ENCODE assay signal across 8 cellular contexts in the genomic region with DNA sequence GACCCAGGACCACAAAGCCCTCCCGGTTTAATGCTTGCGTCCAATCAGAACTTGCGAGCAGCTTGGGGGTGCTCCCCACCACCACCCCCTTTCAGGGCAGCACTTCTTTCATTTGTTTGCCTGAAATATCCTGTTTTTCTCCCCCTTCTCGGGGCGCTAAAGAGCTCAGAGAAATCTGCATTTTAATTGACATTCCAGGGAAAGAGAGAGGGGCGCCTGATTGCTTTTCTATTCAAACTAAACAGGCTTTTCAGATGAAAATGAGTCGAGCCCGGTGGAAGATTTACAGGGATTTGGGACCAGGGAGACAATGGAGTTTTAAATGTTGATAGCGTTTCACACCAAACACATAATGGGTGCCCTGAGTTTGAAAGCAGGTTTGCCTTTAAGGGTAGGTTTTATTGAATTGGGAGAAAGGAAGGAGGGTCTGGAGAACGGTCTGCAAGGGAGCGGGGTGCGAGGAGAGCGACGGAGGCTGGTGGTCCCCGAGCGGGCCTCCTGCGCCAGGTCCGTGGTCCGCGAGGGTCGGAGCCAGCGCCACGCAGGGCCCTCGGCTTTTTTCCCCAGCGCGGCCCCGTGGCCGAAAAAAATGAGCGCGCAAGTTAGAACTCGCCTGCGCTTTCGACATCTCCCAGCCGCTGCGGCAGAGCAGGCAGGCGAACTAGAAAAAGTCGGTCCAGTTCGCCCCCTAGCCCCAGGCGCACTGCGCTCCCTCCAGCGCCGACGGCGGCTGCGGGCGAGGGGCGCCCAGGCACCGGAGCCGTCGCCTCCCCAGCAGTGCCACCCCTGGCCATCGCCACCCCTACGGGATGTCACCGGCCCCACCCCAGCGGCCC. TPM values are rescaled to one million over a fixed set of nuclear protein-coding genes. Genes with fewer than 3 reads are reported as not detected.
DNase-seq lines count a peak whose midpoint lies in the region; ATAC-seq and TF ChIP-seq lines count a peak whose summit lies in the region.

No MANE protein-coding gene starts in this region.

- intact Hi-C loops in heart left ventricle (cut with DNase I): no loop called here
- intact Hi-C loops in activated CD4-positive, alpha-beta T cell treated with anti-CD3 and anti-CD28 coated beads for 36 hours (cut with DNase I, micrococcal nuclease): no loop called here

- H3K4me1 Mint-ChIP-seq in activated CD4-positive, alpha-beta T cell treated with anti-CD3 and anti-CD28 coated beads for 36 hours: peaks cover 7% of the 10 kb centered on the region

- no peak overlapping the region for H3K27ac Mint-ChIP-seq in activated CD4-positive, alpha-beta T cell treated with anti-CD3 and anti-CD28 coated beads for 36 hours

- H3K27ac ChIP-seq in RWPE2 (ENCODE audit: poor library complexity, severe bottlenecking) (no peak overlapping the region), heart left ventricle (peak overlapping the region in 1 of 12 donors; percentile 83), osteoblast (ENCODE audit: low read depth, low read length) (no peak overlapping the region)

- DNase-seq in DMS 273 (lab: John Stamatoyannopoulos, UW; ENCODE audit: unreplicated experiment) (peak; percentile 82), RWPE2 (ENCODE audit: low spot score) (peak; percentile 78), heart left ventricle (peak in 2 of 5 donors; percentile 27 to 46), osteoblast (ENCODE audit: insufficient read length, low spot score, missing footprints) (peak; percentile 92), GM10266 (ENCODE audit: extremely low spot score) (no peak)
- DNase-seq in activated CD4-positive, alpha-beta T cell treated with anti-CD3 and anti-CD28 coated beads for 36 hours: no peak

- no peaks in the 10 kb centered on the region for H3K27me3 ChIP-seq in RWPE2 (ENCODE audit: insufficient read depth, poor library complexity, severe bottlenecking)
- H3K27me3 ChIP-seq in heart left ventricle: peaks cover 8 to 62% (median 29%) of the 10 kb centered on the region in 9 donors
- peaks cover 35% of the 10 kb centered on the region for H3K27me3 ChIP-seq in osteoblast (ENCODE audit: insufficient read depth, low read length)

- H3K9me3 ChIP-seq in RWPE2 (ENCODE audit: severe bottlenecking): no peaks in the 10 kb centered on the region
- no peaks in the 10 kb centered on the region for H3K9me3 ChIP-seq in heart left ventricle
- no peaks in the 10 kb centered on the region for H3K9me3 ChIP-seq in osteoblast (ENCODE audit: low read depth, low read length)

- H3K27me3 Mint-ChIP-seq in activated CD4-positive, alpha-beta T cell treated with anti-CD3 and anti-CD28 coated beads for 36 hours: peaks cover 54% of the 10 kb centered on the region

- CTCF ChIA-PET in activated CD4-positive, alpha-beta T cell treated with anti-CD3 and anti-CD28 coated beads for 36 hours (lab: Charles Lee): no interaction called here

- H3K4me1 ChIP-seq in RWPE2 (ENCODE audit: insufficient read depth, poor library complexity, severe bottlenecking): no peaks in the 10 kb centered on the region
- peaks cover 0 to 19% (median 5%) of the 10 kb centered on the region in 12 donors for H3K4me1 ChIP-seq in heart left ventricle
- H3K4me1 ChIP-seq in osteoblast (ENCODE audit: insufficient read depth, low read length): peaks cover 3% of the 10 kb centered on the region

- no peak overlapping the region for H2AFZ ChIP-seq in osteoblast (ENCODE audit: low read length)

- H4K20me1 ChIP-seq in osteoblast (ENCODE audit: insufficient read depth, low read length): no peaks in the 10 kb centered on the region

- no peaks in the 10 kb centered on the region for H3K9me3 Mint-ChIP-seq in activated CD4-positive, alpha-beta T cell treated with anti-CD3 and anti-CD28 coated beads for 36 hours (ENCODE audit: low read depth)

- no peaks in the 10 kb centered on the region for H3K36me3 ChIP-seq in RWPE2 (ENCODE audit: low read depth)
- H3K36me3 ChIP-seq in heart left ventricle: no peaks in the 10 kb centered on the region
- H3K36me3 ChIP-seq in osteoblast (ENCODE audit: insufficient read depth, low read length): no peaks in the 10 kb centered on the region

- POLR2A ChIA-PET in activated CD4-positive, alpha-beta T cell treated with anti-CD3 and anti-CD28 coated beads for 36 hours (lab: Charles Lee): no interaction called here

- 11 to 21% (median 15%) methylated on average over 31 to 54 of the region's 54 CpGs for WGBS in heart left ventricle, 4 donors

- ATAC-seq in RWPE2 (ENCODE audit: low read depth) (peak; percentile 62), heart left ventricle (peak in 3 of 4 donors; percentile 30 to 43 (median 42)), HG02759 (IDR thresholded peaks at IDR 0.05; ENCODE audit: unreplicated experiment) (no peak), HG03520 (IDR thresholded peaks at IDR 0.05; ENCODE audit: unreplicated experiment) (no peak)
- ATAC-seq in activated CD4-positive, alpha-beta T cell treated with anti-CD3 and anti-CD28 coated beads for 36 hours: no peak

- no peaks in the 10 kb centered on the region for H3K36me3 Mint-ChIP-seq in activated CD4-positive, alpha-beta T cell treated with anti-CD3 and anti-CD28 coated beads for 36 hours (ENCODE audit: low read depth)

- peak; percentile 65 for TF ChIP-seq CTCF in RWPE2 (IDR thresholded peaks at IDR 0.05; ENCODE audit: poor library complexity, severe bottlenecking)
- TF ChIP-seq CTCF in heart left ventricle (IDR thresholded peaks at IDR 0.05): peak in 5 of 12 donors; percentile 9 to 40 (median 31)
- TF ChIP-seq CTCF in osteoblast (IDR thresholded peaks at IDR 0.05; ENCODE audit: extremely low read depth, low read depth, low read length): no peak
- no peak for TF ChIP-seq CTCF in GM10266 (IDR thresholded peaks at IDR 0.05; ENCODE audit: control insufficient read depth, insufficient read depth, low read depth, missing control alignments)

- no peak overlapping the region for H3K4me3 Mint-ChIP-seq in activated CD4-positive, alpha-beta T cell treated with anti-CD3 and anti-CD28 coated beads for 36 hours

- H3K79me2 ChIP-seq in osteoblast (ENCODE audit: insufficient read depth, low read length): no peaks in the 10 kb centered on the region

- no peak for TF ChIP-seq POLR2A in heart left ventricle (IDR thresholded peaks at IDR 0.05)

- peak overlapping the region; percentile 57 for H3K4me2 ChIP-seq in osteoblast (ENCODE audit: insufficient read depth, low read length)

- H3K4me3 ChIP-seq in RWPE2 (ENCODE audit: severe bottlenecking) (peak overlapping the region; percentile 64), heart left ventricle (peak overlapping the region in 10 of 12 donors; percentile 16 to 57 (median 48)), osteoblast (ENCODE audit: insufficient read depth, low read length) (peak overlapping the region; percentile 47)

RNA-seq across cellular contexts. Expression of a gene that starts 1.4 kb away (rescaled TPM):
- 1 to 10 TPM in 1 of 9 donors, under 1 TPM in 7, not detected in 1; 0.13 to 4.1 (median 0.45) TPM for total RNA-seq in heart left ventricle
- under 1 TPM; 0.15 to 0.18 TPM for polyA plus RNA-seq in heart left ventricle
- 9.7 and 13.8 TPM in 2 replicates for total RNA-seq in osteoblast
- not detected for total RNA-seq in activated CD4-positive, alpha-beta T cell treated with anti-CD3 and anti-CD28 coated beads for 36 hours

Comparison
In these comparisons a context has a peak if more than half of its experiments do, and no peak if none do; other contexts are left out.
1. DNase-seq: peak in DMS 273 (single experiment), RWPE2 (single experiment) and osteoblast (single experiment); none in activated CD4-positive, alpha-beta T cell treated with anti-CD3 and anti-CD28 coated beads for 36 hours (single experiment) and GM10266 (single experiment).
2. ATAC-seq: peak in RWPE2 (single experiment) and heart left ventricle (3 of 4); none in HG02759 (single experiment), HG03520 (single experiment) and activated CD4-positive, alpha-beta T cell treated with anti-CD3 and anti-CD28 coated beads for 36 hours (single experiment).
3. Peak in every context shown above with its lines, with median percentiles within 50 percentile points of each other: H3K4me3 ChIP-seq.